Comparison of ENCODE assay signal across 8 cellular contexts in the genomic region with DNA sequence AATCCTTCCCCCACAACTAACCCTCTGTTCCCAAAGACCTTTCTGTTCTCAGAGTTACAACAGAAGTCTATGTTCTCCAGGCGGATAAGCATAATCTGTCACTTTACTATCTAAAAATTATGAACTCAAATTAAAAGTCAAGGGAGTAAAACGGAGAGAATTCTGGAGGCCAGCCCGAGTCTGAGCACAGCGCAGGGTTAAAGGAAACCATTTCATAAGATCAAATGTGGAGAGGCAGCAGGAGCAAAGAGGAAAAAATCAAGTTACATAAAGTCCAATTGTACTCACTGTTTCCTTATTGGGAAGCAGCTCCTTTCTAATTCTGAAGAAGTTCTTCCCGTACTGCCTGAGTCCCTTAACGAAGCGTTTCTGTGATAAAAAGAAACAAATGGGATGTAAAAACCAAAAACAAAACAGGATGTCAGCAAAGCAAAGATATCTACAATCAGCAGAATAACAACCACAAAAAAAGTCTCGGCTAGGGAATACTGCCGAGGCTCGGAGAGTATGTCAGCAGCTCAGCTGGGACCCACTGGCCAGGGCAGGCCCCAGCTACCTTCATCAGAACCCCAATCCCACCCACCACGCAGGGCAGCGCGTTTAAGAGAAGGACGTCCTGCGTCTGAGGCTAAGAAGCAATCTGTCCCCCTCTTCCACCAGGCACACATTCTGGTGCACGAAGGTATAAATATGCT.
DNase-seq lines count a peak whose midpoint lies in the region; ATAC-seq and TF ChIP-seq lines count a peak whose summit lies in the region.

No MANE protein-coding gene starts in this region.

- ATAC-seq in HG03139 (IDR thresholded peaks at IDR 0.05; ENCODE audit: unreplicated experiment): no peak

- no peak for TF ChIP-seq CTCF in C4-2B (conservative IDR thresholded peaks at IDR 0.05)

- DNase-seq in NAMALWA (ENCODE audit: low spot score): peak; percentile 48
- peak; percentile 43 for DNase-seq in dermis blood vessel endothelial cell
- DNase-seq in lung microvascular endothelial cell (ENCODE audit: low read depth in 2 of 2): peak; percentile 32 to 39
- DNase-seq in DMS79 treated with DMSO at 0.1 percent for 48 hours (lab: John Stamatoyannopoulos, UW): no peak
- DNase-seq in activated gamma-delta T cell (lab: John Stamatoyannopoulos, UW): no peak
- DNase-seq in ureter (ENCODE audit: low spot score): no peak

- H3K27ac ChIP-seq in C4-2B: peak overlapping the region; percentile 99

Comparison
In these comparisons a context has a peak if more than half of its experiments do, and no peak if none do; other contexts are left out.
1. DNase-seq: peak in NAMALWA (single experiment), dermis blood vessel endothelial cell (single experiment) and lung microvascular endothelial cell (2 of 2); none in DMS79 treated with DMSO at 0.1 percent for 48 hours (single experiment), activated gamma-delta T cell (single experiment) and ureter (single experiment).